26 cellular contexts compared by ENCODE assay signal in genomic region chr2:167859676-167860075, GRCh38.
"Had no signal": no experiment of that assay in that cellular context is flagged by ENCODE, and none has a peak within 500 bp of the region (broad histone marks: within the 10 kb centered on the region; RNA-seq: fewer than 3 reads in every experiment).

No MANE protein-coding gene starts in this region.

- H3K4me2 ChIP-seq: hepatocyte, smooth muscle cell had no signal

- H3K27ac Mint-ChIP-seq: immature natural killer cell; naive thymus-derived CD8-positive, alpha-beta T cell; progenitor cell of endocrine pancreas; stimulated activated memory B cell treated with anti-CD40 and anti-IgM and Interleukin-4, amounts not matched to agents 10 μg/mL and 1 μg/mL and 100 μg/mL, for 72 hours; stimulated activated naive CD8-positive, alpha-beta T cell treated with anti-CD3 and anti-CD28 coated beads, Interleukin-15, amount 100 ng/mL, for 72 hours; type B pancreatic cell had no signal

- H3K27me3 ChIP-seq: hepatocyte, left lung, ovary, right atrium auricular region, right lobe of liver, tibial nerve, uterus had no signal

- H3K4me3 Mint-ChIP-seq: immature natural killer cell; naive thymus-derived CD8-positive, alpha-beta T cell; stimulated activated memory B cell treated with anti-CD40 and anti-IgM and Interleukin-4, amounts not matched to agents 10 μg/mL and 1 μg/mL and 100 μg/mL, for 72 hours; stimulated activated naive CD8-positive, alpha-beta T cell treated with anti-CD3 and anti-CD28 coated beads, Interleukin-15, amount 100 ng/mL, for 72 hours; type B pancreatic cell had no signal

- H3K79me2 ChIP-seq: hepatocyte had no signal

- H3K9me3 Mint-ChIP-seq: immature natural killer cell; stimulated activated memory B cell treated with anti-CD40 and anti-IgM and Interleukin-4, amounts not matched to agents 10 μg/mL and 1 μg/mL and 100 μg/mL, for 72 hours; type B pancreatic cell had no signal

- H3K4me3 ChIP-seq: hepatocyte, left lung, lower lobe of right lung, ovary, right atrium auricular region, right lobe of liver, smooth muscle cell, tibial nerve, uterus had no signal

- H3K9me3 ChIP-seq: left lung, lower lobe of right lung, ovary, right atrium auricular region, right lobe of liver, tibial nerve, uterus had no signal

- DNase-seq: immature natural killer cell; kidney; left colon; left lung; lower lobe of right lung; mammary epithelial cell; mesenchymal stem cell; naive thymus-derived CD8-positive, alpha-beta T cell; ovary; right lobe of liver; stimulated activated CD4-positive, alpha-beta T cell treated with anti-CD3 and anti-CD28 coated beads, Interleukin-1b, Interleukin-23, amount 100 ng/mL, for 48 hours; stimulated activated CD4-positive, alpha-beta T cell treated with anti-CD3 and anti-CD28 coated beads, Interleukin-2, amount 100 ng/mL, for 48 hours; stimulated activated CD4-positive, alpha-beta T cell treated with anti-CD3 and anti-CD28 coated beads, Interleukin-4, amount 100 ng/mL, for 4 hours; stimulated activated CD8-positive, alpha-beta memory T cell treated with anti-CD3 and anti-CD28 coated beads, Interleukin-4, amount 100 ng/mL, for 48 hours; stimulated activated naive CD4-positive, alpha-beta T cell treated with Interleukin-2 at 50 U/mL for 16 hours; stimulated activated naive CD8-positive, alpha-beta T cell treated with anti-CD3 and anti-CD28 coated beads, Interleukin-15, amount 100 ng/mL, for 72 hours; substantia nigra; uterus had no signal

- ATAC-seq: left colon; left lung; lower lobe of right lung; naive thymus-derived CD8-positive, alpha-beta T cell; right lobe of liver; stimulated activated memory B cell treated with anti-CD40 and anti-IgM and Interleukin-4, amounts not matched to agents 10 μg/mL and 1 μg/mL and 100 μg/mL, for 72 hours; stimulated activated naive CD8-positive, alpha-beta T cell treated with anti-CD3 and anti-CD28 coated beads, Interleukin-15, amount 100 ng/mL, for 72 hours had no signal

- H3K36me3 Mint-ChIP-seq: immature natural killer cell; naive thymus-derived CD8-positive, alpha-beta T cell; stimulated activated memory B cell treated with anti-CD40 and anti-IgM and Interleukin-4, amounts not matched to agents 10 μg/mL and 1 μg/mL and 100 μg/mL, for 72 hours; type B pancreatic cell had no signal

- H2AFZ ChIP-seq: hepatocyte had no signal

- H3K36me3 ChIP-seq: left lung, lower lobe of right lung, ovary, right atrium auricular region, right lobe of liver, tibial nerve, uterus had no signal

- H3K27ac ChIP-seq: hepatocyte, left lung, lower lobe of right lung, ovary, right atrium auricular region, right lobe of liver, uterus had no signal

- H3K4me1 ChIP-seq: left lung, lower lobe of right lung, right atrium auricular region, right lobe of liver, uterus had no signal

- FAIRE-seq: islet of Langerhans, kidney had no signal

- H3K27me3 Mint-ChIP-seq: progenitor cell of endocrine pancreas; stimulated activated memory B cell treated with anti-CD40 and anti-IgM and Interleukin-4, amounts not matched to agents 10 μg/mL and 1 μg/mL and 100 μg/mL, for 72 hours; stimulated activated naive CD8-positive, alpha-beta T cell treated with anti-CD3 and anti-CD28 coated beads, Interleukin-15, amount 100 ng/mL, for 72 hours had no signal

- H3K4me1 Mint-ChIP-seq: immature natural killer cell; naive thymus-derived CD8-positive, alpha-beta T cell had no signal
